ENCODE assay signal across 9 cellular contexts in genomic region chr12:57430117-57430930, GRCh38. TPM values are rescaled to one million over a fixed set of nuclear protein-coding genes. Genes with fewer than 3 reads are reported as not detected.
DNase-seq lines count a peak whose midpoint lies in the region; ATAC-seq, FAIRE-seq and TF ChIP-seq lines count a peak whose summit lies in the region.
"Had no signal": no experiment of that assay in that cellular context is flagged by ENCODE, and none has a peak within 500 bp of the region (broad histone marks: within the 10 kb centered on the region; RNA-seq: fewer than 3 reads in every experiment).

No MANE protein-coding gene starts in this region.

- H3K9me3 Mint-ChIP-seq in progenitor cell of endocrine pancreas (ENCODE audit: low read depth), result no peaks in the 10 kb centered on the region

- peak overlapping the region; percentile 95 for H3K4me3 Mint-ChIP-seq in progenitor cell of endocrine pancreas (ENCODE audit: low read depth)

- no peak for TF ChIP-seq CTCF in AG04449 (IDR thresholded peaks at IDR 0.05; ENCODE audit: insufficient read depth, low read length, missing control alignments)
- TF ChIP-seq CTCF in progenitor cell of endocrine pancreas (IDR thresholded peaks at IDR 0.05; ENCODE audit: unreplicated experiment), result peak; percentile 41

- 0 out of 2 replicates have a peak, but pooled peaks have one; percentile 11 for TF ChIP-seq POLR2A in GM12891 (IDR thresholded peaks at IDR 0.05; ENCODE audit: low read depth, low read length)

- intact Hi-C loops in Right ventricle myocardium superior (cut with DNase I), result no loop called here

- no peak for DNase-seq in AG04449 (ENCODE audit: low read depth, low spot score)
- DNase-seq in GM12891 (ENCODE audit: insufficient read length, low spot score), result peak; percentile 79
- peak; percentile 85 for DNase-seq in NCI-H510A (lab: John Stamatoyannopoulos, UW)
- peak; percentile 38 for DNase-seq in activated gamma-delta T cell treated with Interleukin-2 at 50 U/mL for 16 hours
- peak; percentile 69 for DNase-seq in Right ventricle myocardium superior
- DNase-seq in progenitor cell of endocrine pancreas (ENCODE audit: low spot score, unreplicated experiment), result peak; percentile 49
- no peak for DNase-seq in NCI-H226

- ATAC-seq in HG02870 (IDR thresholded peaks at IDR 0.05; ENCODE audit: unreplicated experiment) (peak; percentile 42), Right ventricle myocardium superior (ENCODE audit: poor library complexity) (peak; percentile 78)

- H3K36me3 Mint-ChIP-seq in progenitor cell of endocrine pancreas (ENCODE audit: insufficient read depth), result peaks cover 2% of the 10 kb centered on the region

- H3K27ac Mint-ChIP-seq in progenitor cell of endocrine pancreas, result peak overlapping the region; percentile 98

- H3K4me3 ChIP-seq in AG04449 (ENCODE audit: low read depth, low read length), result peak overlapping the region; percentile 65

- peaks cover 25% of the 10 kb centered on the region for H3K4me1 Mint-ChIP-seq in progenitor cell of endocrine pancreas (ENCODE audit: low read depth)

- CTCF ChIA-PET in AG04449 (lab: Yijun Ruan, JAX), result interaction anchor here (0.7 to 1.5 kb wide), 11 partner anchors 9 to 153 kb away, joined by 3 to 5 read pairs (median 4); partner anchors contain the start of gene INHBE

- POLR2A ChIA-PET in AG04449 (lab: Yijun Ruan, JAX), result interaction anchor here (0.7 to 1.1 kb wide), 2 partner anchors 22 to 1717 kb away, joined by 3 to 5 read pairs; no protein-coding TSS in a partner anchor

- peak; percentile 70 for FAIRE-seq in GM12891 (lab: Jason Lieb, UNC)

- peaks cover 1% of the 10 kb centered on the region for H3K27me3 Mint-ChIP-seq in progenitor cell of endocrine pancreas

TF ChIP-seq in GM12891, 5 proteins besides CTCF, POLR2A, EP300 and RAD21:
- TF ChIP-seq PAX5 (IDR thresholded peaks at IDR 0.05; ENCODE audit: insufficient read depth, low read length, severe bottlenecking) (no peak), TAF1 (IDR thresholded peaks at IDR 0.05; ENCODE audit: low read depth, low read length) (no peak; the same call in 1 of the 2 replicates), SPI1 (IDR thresholded peaks at IDR 0.05; ENCODE audit: low read depth, low read length) (no peak), POLR2AphosphoS5 (IDR thresholded peaks at IDR 0.05; ENCODE audit: low read depth, low read length) (no peak), POU2F2 (IDR thresholded peaks at IDR 0.05; ENCODE audit: low read depth, low read length) (no peak)

RNA-seq across cellular contexts. Expression of gene R3HDM2, which starts 0.5 kb away (rescaled TPM):
- 13.3 TPM for polyA plus RNA-seq in GM12891 (2012; ENCODE audit: low read depth, missing spikeins)
- total RNA-seq in Right ventricle myocardium superior (48.9 TPM), progenitor cell of endocrine pancreas (85.9 and 86.8 TPM in 2 replicates)

RNA-seq across cellular contexts. Expression of gene INHBC, which starts 4.3 kb away (rescaled TPM):
- polyA plus RNA-seq in GM12891 (2012; ENCODE audit: low read depth, missing spikeins), result 0.15 TPM
- total RNA-seq in Right ventricle myocardium superior (not detected), progenitor cell of endocrine pancreas (0.16 TPM in 1 of 2 replicates, not detected in the other)
- total RNA-seq: T-helper 1 cell treated with Interleukin-12 subunit alpha and Interleukin-12 subunit beta and Interleukin-4 antibody, amounts not matched to agents 30 ng/mL and 1 ng/mL, for 36 hours had no signal

RNA-seq across cellular contexts. Expression of gene INHBE, which starts 24.8 kb away (rescaled TPM):
- polyA plus RNA-seq in GM12891 (2012; ENCODE audit: low read depth, missing spikeins), result 0.41 TPM
- not detected for total RNA-seq in Right ventricle myocardium superior
- 1.2 and 2.0 TPM in 2 replicates for total RNA-seq in progenitor cell of endocrine pancreas
- total RNA-seq: T-helper 1 cell treated with Interleukin-12 subunit alpha and Interleukin-12 subunit beta and Interleukin-4 antibody, amounts not matched to agents 30 ng/mL and 1 ng/mL, for 36 hours had no signal

RNA-seq across cellular contexts. Expression of gene GLI1, which starts 29.3 kb away (rescaled TPM):
- polyA plus RNA-seq in GM12891 (2012; ENCODE audit: low read depth, missing spikeins), result 0.42 TPM
- total RNA-seq in Right ventricle myocardium superior, result 0.56 TPM
- total RNA-seq in progenitor cell of endocrine pancreas, result 0.89 and 0.91 TPM in 2 replicates

RNA-seq across cellular contexts. Expression of gene ARHGAP9, which starts 49.3 kb away (rescaled TPM):
- polyA plus RNA-seq in GM12891 (2012; ENCODE audit: low read depth, missing spikeins), result 71.0 TPM
- 4.1 TPM for total RNA-seq in Right ventricle myocardium superior
- 2.6 and 2.8 TPM in 2 replicates for total RNA-seq in progenitor cell of endocrine pancreas

Comparison
In these comparisons a context has a peak if more than half of its experiments do, and no peak if none do; other contexts are left out.
1. DNase-seq: peak in GM12891 (single experiment), NCI-H510A (single experiment), activated gamma-delta T cell treated with Interleukin-2 at 50 U/mL for 16 hours (single experiment), Right ventricle myocardium superior (single experiment) and progenitor cell of endocrine pancreas (single experiment); none in AG04449 (single experiment) and NCI-H226 (single experiment).